ENCODE assay signal across 1 cellular context in genomic region chr10:24465124-24465874, GRCh38.
TF ChIP-seq lines count a peak whose summit lies in the region.

No MANE protein-coding gene starts in this region.

TF ChIP-seq in HEK293, 187 proteins besides CTCF, POLR2A, EP300 and RAD21 (continued from another document):
- TF ChIP-seq ZBTB17 (tag by site-specific recombination; IDR thresholded peaks at IDR 0.05) (peak; percentile 86), ZNF24 (tag by site-specific recombination; IDR thresholded peaks at IDR 0.05) (no peak), KLF1 (tag by site-specific recombination; IDR thresholded peaks at IDR 0.05) (peak; percentile 83), ZNF37A (tag by site-specific recombination; IDR thresholded peaks at IDR 0.05) (no peak), ZNF221 (tag by site-specific recombination; IDR thresholded peaks at IDR 0.05; ENCODE audit: borderline replicate concordance) (no peak), ZNF610 (tag by site-specific recombination; IDR thresholded peaks at IDR 0.05; ENCODE audit: borderline replicate concordance) (no peak), ZNF670 (tag by site-specific recombination; IDR thresholded peaks at IDR 0.05; ENCODE audit: low read depth) (no peak), ZNF184 (tag by site-specific recombination; IDR thresholded peaks at IDR 0.05) (no peak), SP3 (tag by site-specific recombination; IDR thresholded peaks at IDR 0.05) (no peak), ZNF843 (tag by site-specific recombination; IDR thresholded peaks at IDR 0.05) (no peak), ZSCAN16 (tag by site-specific recombination; IDR thresholded peaks at IDR 0.05) (peak; percentile 99), ZBTB8A (tag by site-specific recombination; IDR thresholded peaks at IDR 0.05) (peak; percentile 28; the same call in 1 of the 2 replicates), ZNF398 (tag by site-specific recombination; IDR thresholded peaks at IDR 0.05) (no peak), ZBTB48 (tag by site-specific recombination; IDR thresholded peaks at IDR 0.05) (no peak)
- TF ChIP-seq, protein P1, sequence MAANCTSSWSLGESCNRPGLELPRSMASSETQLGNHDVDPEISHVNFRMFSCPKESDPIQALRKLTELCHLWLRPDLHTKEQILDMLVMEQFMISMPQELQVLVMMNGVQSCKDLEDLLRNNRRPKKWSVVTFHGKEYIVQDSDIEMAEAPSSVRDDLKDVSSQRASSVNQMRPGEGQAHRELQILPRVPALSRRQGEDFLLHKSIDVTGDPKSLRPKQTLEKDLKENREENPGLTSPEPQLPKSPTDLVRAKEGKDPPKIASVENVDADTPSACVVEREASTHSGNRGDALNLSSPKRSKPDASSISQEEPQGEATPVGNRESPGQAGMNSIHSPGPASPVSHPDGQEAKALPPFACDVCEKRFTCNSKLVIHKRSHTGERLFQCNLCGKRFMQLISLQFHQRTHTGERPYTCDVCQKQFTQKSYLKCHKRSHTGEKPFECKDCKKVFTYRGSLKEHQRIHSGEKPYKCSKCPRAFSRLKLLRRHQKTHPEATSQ (tag by site-specific recombination; IDR thresholded peaks at IDR 0.05), result no peak
- TF ChIP-seq, protein P2, sequence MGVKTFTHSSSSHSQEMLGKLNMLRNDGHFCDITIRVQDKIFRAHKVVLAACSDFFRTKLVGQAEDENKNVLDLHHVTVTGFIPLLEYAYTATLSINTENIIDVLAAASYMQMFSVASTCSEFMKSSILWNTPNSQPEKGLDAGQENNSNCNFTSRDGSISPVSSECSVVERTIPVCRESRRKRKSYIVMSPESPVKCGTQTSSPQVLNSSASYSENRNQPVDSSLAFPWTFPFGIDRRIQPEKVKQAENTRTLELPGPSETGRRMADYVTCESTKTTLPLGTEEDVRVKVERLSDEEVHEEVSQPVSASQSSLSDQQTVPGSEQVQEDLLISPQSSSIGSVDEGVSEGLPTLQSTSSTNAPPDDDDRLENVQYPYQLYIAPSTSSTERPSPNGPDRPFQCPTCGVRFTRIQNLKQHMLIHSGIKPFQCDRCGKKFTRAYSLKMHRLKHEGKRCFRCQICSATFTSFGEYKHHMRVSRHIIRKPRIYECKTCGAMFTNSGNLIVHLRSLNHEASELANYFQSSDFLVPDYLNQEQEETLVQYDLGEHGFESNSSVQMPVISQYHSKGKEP (tag by site-specific recombination; IDR thresholded peaks at IDR 0.05), result peak; percentile 5; the same call in 1 of the 2 replicates
- TF ChIP-seq, protein P3, sequence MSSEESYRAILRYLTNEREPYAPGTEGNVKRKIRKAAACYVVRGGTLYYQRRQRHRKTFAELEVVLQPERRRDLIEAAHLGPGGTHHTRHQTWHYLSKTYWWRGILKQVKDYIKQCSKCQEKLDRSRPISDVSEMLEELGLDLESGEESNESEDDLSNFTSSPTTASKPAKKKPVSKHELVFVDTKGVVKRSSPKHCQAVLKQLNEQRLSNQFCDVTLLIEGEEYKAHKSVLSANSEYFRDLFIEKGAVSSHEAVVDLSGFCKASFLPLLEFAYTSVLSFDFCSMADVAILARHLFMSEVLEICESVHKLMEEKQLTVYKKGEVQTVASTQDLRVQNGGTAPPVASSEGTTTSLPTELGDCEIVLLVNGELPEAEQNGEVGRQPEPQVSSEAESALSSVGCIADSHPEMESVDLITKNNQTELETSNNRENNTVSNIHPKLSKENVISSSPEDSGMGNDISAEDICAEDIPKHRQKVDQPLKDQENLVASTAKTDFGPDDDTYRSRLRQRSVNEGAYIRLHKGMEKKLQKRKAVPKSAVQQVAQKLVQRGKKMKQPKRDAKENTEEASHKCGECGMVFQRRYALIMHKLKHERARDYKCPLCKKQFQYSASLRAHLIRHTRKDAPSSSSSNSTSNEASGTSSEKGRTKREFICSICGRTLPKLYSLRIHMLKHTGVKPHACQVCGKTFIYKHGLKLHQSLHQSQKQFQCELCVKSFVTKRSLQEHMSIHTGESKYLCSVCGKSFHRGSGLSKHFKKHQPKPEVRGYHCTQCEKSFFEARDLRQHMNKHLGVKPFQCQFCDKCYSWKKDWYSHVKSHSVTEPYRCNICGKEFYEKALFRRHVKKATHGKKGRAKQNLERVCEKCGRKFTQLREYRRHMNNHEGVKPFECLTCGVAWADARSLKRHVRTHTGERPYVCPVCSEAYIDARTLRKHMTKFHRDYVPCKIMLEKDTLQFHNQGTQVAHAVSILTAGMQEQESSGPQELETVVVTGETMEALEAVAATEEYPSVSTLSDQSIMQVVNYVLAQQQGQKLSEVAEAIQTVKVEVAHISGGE (tag by site-specific recombination; conservative IDR thresholded peaks at IDR 0.05; ENCODE audit: low read depth), result no peak
